ENCODE assay signal across 1 cellular context in genomic region chr2:97661927-97662326, GRCh38.
TF ChIP-seq lines count a peak whose summit lies in the region.

No MANE protein-coding gene starts in this region.

TF ChIP-seq in K562, 482 proteins besides CTCF, POLR2A, EP300 and RAD21:
- no peak for TF ChIP-seq THRB (CRISPR knock-in tag; conservative IDR thresholded peaks at IDR 0.05)
- no peak for TF ChIP-seq RERE (CRISPR knock-in tag; IDR thresholded peaks at IDR 0.05; ENCODE audit: borderline replicate concordance)
- TF ChIP-seq DNMT1 (IDR thresholded peaks at IDR 0.05) = no peak
- no peak for TF ChIP-seq ZNF347 (CRISPR knock-in tag; IDR thresholded peaks at IDR 0.05; ENCODE audit: low read depth)
- TF ChIP-seq ETV6 (IDR thresholded peaks at IDR 0.05; ENCODE audit: borderline replicate concordance in 1 of 2, low read depth in 2 of 2, low read length in 1 of 2) = no peak
- no peak for TF ChIP-seq ETV6 (CRISPR knock-in tag; IDR thresholded peaks at IDR 0.05; ENCODE audit: borderline replicate concordance)
- TF ChIP-seq BRD4 (IDR thresholded peaks at IDR 0.05) = no peak
- TF ChIP-seq, protein P1, sequence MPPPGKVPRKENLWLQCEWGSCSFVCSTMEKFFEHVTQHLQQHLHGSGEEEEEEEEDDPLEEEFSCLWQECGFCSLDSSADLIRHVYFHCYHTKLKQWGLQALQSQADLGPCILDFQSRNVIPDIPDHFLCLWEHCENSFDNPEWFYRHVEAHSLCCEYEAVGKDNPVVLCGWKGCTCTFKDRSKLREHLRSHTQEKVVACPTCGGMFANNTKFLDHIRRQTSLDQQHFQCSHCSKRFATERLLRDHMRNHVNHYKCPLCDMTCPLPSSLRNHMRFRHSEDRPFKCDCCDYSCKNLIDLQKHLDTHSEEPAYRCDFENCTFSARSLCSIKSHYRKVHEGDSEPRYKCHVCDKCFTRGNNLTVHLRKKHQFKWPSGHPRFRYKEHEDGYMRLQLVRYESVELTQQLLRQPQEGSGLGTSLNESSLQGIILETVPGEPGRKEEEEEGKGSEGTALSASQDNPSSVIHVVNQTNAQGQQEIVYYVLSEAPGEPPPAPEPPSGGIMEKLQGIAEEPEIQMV (tag; conservative IDR thresholded peaks at IDR 0.05; ENCODE audit: low read depth) = no peak
- no peak for TF ChIP-seq RBM34 (IDR thresholded peaks at IDR 0.05; ENCODE audit: borderline replicate concordance, insufficient read depth, low read length)
- no peak for TF ChIP-seq CBX3 (IDR thresholded peaks at IDR 0.05; ENCODE audit: borderline replicate concordance in 1 of 2, low read length in 2 of 2)
- TF ChIP-seq, protein P2, sequence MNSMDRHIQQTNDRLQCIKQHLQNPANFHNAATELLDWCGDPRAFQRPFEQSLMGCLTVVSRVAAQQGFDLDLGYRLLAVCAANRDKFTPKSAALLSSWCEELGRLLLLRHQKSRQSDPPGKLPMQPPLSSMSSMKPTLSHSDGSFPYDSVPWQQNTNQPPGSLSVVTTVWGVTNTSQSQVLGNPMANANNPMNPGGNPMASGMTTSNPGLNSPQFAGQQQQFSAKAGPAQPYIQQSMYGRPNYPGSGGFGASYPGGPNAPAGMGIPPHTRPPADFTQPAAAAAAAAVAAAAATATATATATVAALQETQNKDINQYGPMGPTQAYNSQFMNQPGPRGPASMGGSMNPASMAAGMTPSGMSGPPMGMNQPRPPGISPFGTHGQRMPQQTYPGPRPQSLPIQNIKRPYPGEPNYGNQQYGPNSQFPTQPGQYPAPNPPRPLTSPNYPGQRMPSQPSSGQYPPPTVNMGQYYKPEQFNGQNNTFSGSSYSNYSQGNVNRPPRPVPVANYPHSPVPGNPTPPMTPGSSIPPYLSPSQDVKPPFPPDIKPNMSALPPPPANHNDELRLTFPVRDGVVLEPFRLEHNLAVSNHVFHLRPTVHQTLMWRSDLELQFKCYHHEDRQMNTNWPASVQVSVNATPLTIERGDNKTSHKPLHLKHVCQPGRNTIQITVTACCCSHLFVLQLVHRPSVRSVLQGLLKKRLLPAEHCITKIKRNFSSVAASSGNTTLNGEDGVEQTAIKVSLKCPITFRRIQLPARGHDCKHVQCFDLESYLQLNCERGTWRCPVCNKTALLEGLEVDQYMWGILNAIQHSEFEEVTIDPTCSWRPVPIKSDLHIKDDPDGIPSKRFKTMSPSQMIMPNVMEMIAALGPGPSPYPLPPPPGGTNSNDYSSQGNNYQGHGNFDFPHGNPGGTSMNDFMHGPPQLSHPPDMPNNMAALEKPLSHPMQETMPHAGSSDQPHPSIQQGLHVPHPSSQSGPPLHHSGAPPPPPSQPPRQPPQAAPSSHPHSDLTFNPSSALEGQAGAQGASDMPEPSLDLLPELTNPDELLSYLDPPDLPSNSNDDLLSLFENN (IDR thresholded peaks at IDR 0.05; ENCODE audit: low read depth in 2 of 2, low read length in 2 of 2) = no peak
